In genomic region chr11:61482513-61482912, GRCh38 we compare ENCODE assay signal across 1 cellular context.
TF ChIP-seq lines count a peak whose summit lies in the region.

No MANE protein-coding gene starts in this region.

TF ChIP-seq in endothelial cell of umbilical vein, 7 proteins besides CTCF, POLR2A, EP300 and RAD21:
- TF ChIP-seq FOS (IDR thresholded peaks at IDR 0.05; ENCODE audit: borderline replicate concordance, insufficient read depth, low read length) (no peak), POLR2AphosphoS5 (IDR thresholded peaks at IDR 0.05; ENCODE audit: insufficient read depth, low read depth, low read length) (no peak), MYC (IDR thresholded peaks at IDR 0.05; ENCODE audit: low read depth, low read length) (no peak), JUN (IDR thresholded peaks at IDR 0.05; ENCODE audit: borderline replicate concordance, insufficient read depth, insufficient read length, low read depth) (no peak), MAX (IDR thresholded peaks at IDR 0.05; ENCODE audit: insufficient read depth, insufficient read length) (no peak), EZH2 (IDR thresholded peaks at IDR 0.05; ENCODE audit: borderline replicate concordance, low read depth, low read length, severe bottlenecking) (no peak), GATA2 (IDR thresholded peaks at IDR 0.05; ENCODE audit: insufficient read depth, insufficient read length, low read depth, low read length) (no peak)
